Comparison of ENCODE assay signal across 26 cellular contexts in genomic region chr2:120502357-120502756, GRCh38.
"Had no signal": no experiment of that assay in that cellular context is flagged by ENCODE, and none has a peak within 500 bp of the region (broad histone marks: within the 10 kb centered on the region; RNA-seq: fewer than 3 reads in every experiment).

No MANE protein-coding gene starts in this region.

- H3K27me3 ChIP-seq: ovary, stomach, thyroid gland, tibial nerve, upper lobe of left lung, vagina had no signal

- H3K4me3 ChIP-seq: neural progenitor cell, ovary, psoas muscle, skin epidermis, smooth muscle cell, stomach, thoracic aorta, thyroid gland, tibial nerve, upper lobe of left lung, vagina had no signal

- H3K79me2 ChIP-seq: parathyroid adenoma had no signal

- H3K9me3 ChIP-seq: ovary, psoas muscle, stomach, thoracic aorta, thyroid gland, tibial nerve, upper lobe of left lung, vagina had no signal

- ATAC-seq: naive thymus-derived CD4-positive, alpha-beta T cell; natural killer cell; psoas muscle; right cardiac atrium; sciatic nerve; stimulated activated effector memory CD8-positive, alpha-beta T cell treated with anti-CD3 and anti-CD28 coated beads, Interleukin-12 subunit alpha, Interleukin-12 subunit beta, amount 100 ng/mL, for 72 hours; stimulated activated naive B cell treated with anti-CD40 and anti-IgM and Interleukin-4, amounts not matched to agents 10 μg/mL and 1 μg/mL and 100 μg/mL, for 72 hours had no signal

- FAIRE-seq: urothelium cell line had no signal

- DNase-seq: naive thymus-derived CD4-positive, alpha-beta T cell; natural killer cell; occipital lobe; ovary; psoas muscle; right cardiac atrium; stimulated activated CD4-positive, alpha-beta T cell treated with anti-CD3 and anti-CD28 coated beads, Interleukin-15, amount 100 ng/mL, for 24 hours; stimulated activated CD4-positive, alpha-beta T cell treated with anti-CD3 and anti-CD28 coated beads, Interleukin-2, amount 100 ng/mL, for 24 hours; stimulated activated CD4-positive, alpha-beta T cell treated with anti-CD3 and anti-CD28 coated beads, Interleukin-2, amount 100 ng/mL, for 48 hours; stimulated activated CD4-positive, alpha-beta T cell treated with anti-CD3 and anti-CD28 coated beads, Interleukin-4, amount 100 ng/mL, for 24 hours; stimulated activated naive B cell treated with anti-CD40 and anti-IgM and Interleukin-4, amounts not matched to agents 10 μg/mL and 1 μg/mL and 100 μg/mL, for 72 hours; stimulated activated naive CD4-positive, alpha-beta T cell treated with Interleukin-2 at 50 U/mL for 16 hours; stomach; thyroid gland; trophoblast cell; upper lobe of left lung had no signal

- H3K9ac ChIP-seq: neural progenitor cell, parathyroid adenoma had no signal

- H3K27ac ChIP-seq: neural progenitor cell, ovary, parathyroid adenoma, psoas muscle, skin epidermis, stomach, thoracic aorta, thyroid gland, tibial nerve, upper lobe of left lung, vagina had no signal

- H3K4me1 ChIP-seq: neural progenitor cell, parathyroid adenoma, stomach, thyroid gland, tibial nerve, upper lobe of left lung, vagina had no signal

- H3K36me3 ChIP-seq: neural progenitor cell, ovary, stomach, thoracic aorta, thyroid gland, tibial nerve, upper lobe of left lung, vagina had no signal

- H2AFZ ChIP-seq: neural progenitor cell, parathyroid adenoma had no signal

- H3K4me2 ChIP-seq: neural progenitor cell, smooth muscle cell had no signal
